8 cellular contexts compared by ENCODE assay signal in genomic region chr21:29849735-29850176, GRCh38.
DNase-seq lines count a peak whose midpoint lies in the region; ATAC-seq and TF ChIP-seq lines count a peak whose summit lies in the region.

No MANE protein-coding gene starts in this region.

- no peaks in the 10 kb centered on the region for H3K9me3 Mint-ChIP-seq in activated T-helper 17 cell treated with anti-CD3 and anti-CD28 coated beads, Interleukin-2, amount 50 U/mL, for 72 hours

- no peak overlapping the region for H2BK120ac ChIP-seq in trophoblast cell (ENCODE audit: insufficient read depth, low read length, poor library complexity)

- peaks cover 13% of the 10 kb centered on the region for H3K27me3 Mint-ChIP-seq in activated T-helper 17 cell treated with anti-CD3 and anti-CD28 coated beads, Interleukin-2, amount 50 U/mL, for 72 hours

- no peak overlapping the region for H3K27ac Mint-ChIP-seq in activated T-helper 17 cell treated with anti-CD3 and anti-CD28 coated beads, Interleukin-2, amount 50 U/mL, for 72 hours

- H3K4me2 ChIP-seq in trophoblast cell (ENCODE audit: low read length) = no peak overlapping the region

- H3K18ac ChIP-seq in trophoblast cell (ENCODE audit: low read length) = no peak overlapping the region

- H3K79me2 ChIP-seq in trophoblast cell (ENCODE audit: control insufficient read depth, insufficient read depth, low read length, poor library complexity) = no peaks in the 10 kb centered on the region

- in situ Hi-C loops in Panc1 (cut with HindIII; ENCODE audit: low pct_unique_long_range_greater_than_20kb, low sequenced_read_pairs) = no loop called here

- no peak overlapping the region for H2AFZ ChIP-seq in trophoblast cell (ENCODE audit: insufficient read depth, low read length, poor library complexity)

- CTCF ChIA-PET in Panc1 (lab: Charles Lee) = no interaction called here

- H3K4ac ChIP-seq in trophoblast cell (ENCODE audit: low read depth, low read length) = no peak overlapping the region

- H3K36me3 Mint-ChIP-seq in activated T-helper 17 cell treated with anti-CD3 and anti-CD28 coated beads, Interleukin-2, amount 50 U/mL, for 72 hours (ENCODE audit: low read depth) = no peaks in the 10 kb centered on the region

- H4K91ac ChIP-seq in trophoblast cell (ENCODE audit: low read depth, low read length) = no peak overlapping the region

- H3K27ac ChIP-seq in Panc1 (ENCODE audit: low read length) (no peak overlapping the region), trophoblast cell (ENCODE audit: low read depth, low read length) (no peak overlapping the region)

- no peak overlapping the region for H3K4me3 ChIP-seq in Panc1 (ENCODE audit: low read depth in 2 of 2, low read length in 2 of 2)
- H3K4me3 ChIP-seq in trophoblast cell (ENCODE audit: low read depth, low read length) = no peak overlapping the region

- no peak overlapping the region for H2AK5ac ChIP-seq in trophoblast cell (ENCODE audit: low read length)

- H3K79me1 ChIP-seq in trophoblast cell (ENCODE audit: low read length) = no peaks in the 10 kb centered on the region

- no peak overlapping the region for H3K4me3 Mint-ChIP-seq in activated T-helper 17 cell treated with anti-CD3 and anti-CD28 coated beads, Interleukin-2, amount 50 U/mL, for 72 hours

- H3K27me3 ChIP-seq in Panc1 (ENCODE audit: control insufficient read depth, insufficient read depth, low read length) (no peaks in the 10 kb centered on the region), trophoblast cell (ENCODE audit: insufficient read depth, low read length) (no peaks in the 10 kb centered on the region)

- no peak overlapping the region for H3K23ac ChIP-seq in trophoblast cell (ENCODE audit: low read length)

- POLR2A ChIA-PET in Panc1 (lab: Charles Lee) = no interaction called here

- no peak overlapping the region for H3K14ac ChIP-seq in trophoblast cell (ENCODE audit: low read length)

- no peak overlapping the region for H4K8ac ChIP-seq in trophoblast cell (ENCODE audit: low read depth, low read length)

- intact Hi-C loops in Panc1 (cut with micrococcal nuclease; ENCODE audit: unreplicated experiment) = loop anchor here (2.0 kb wide), 1 partner anchor 373 kb away; no protein-coding TSS in a partner anchor

- no peak overlapping the region for H3K9ac ChIP-seq in trophoblast cell (ENCODE audit: low read length)

- H3K4me1 Mint-ChIP-seq in activated T-helper 17 cell treated with anti-CD3 and anti-CD28 coated beads, Interleukin-2, amount 50 U/mL, for 72 hours = no peaks in the 10 kb centered on the region

- H2BK5ac ChIP-seq in trophoblast cell (ENCODE audit: low read depth, low read length, poor library complexity) = no peak overlapping the region

- H2BK12ac ChIP-seq in trophoblast cell (ENCODE audit: low read length) = no peak overlapping the region

- peak; percentile 40 for DNase-seq in GM10266 (ENCODE audit: extremely low spot score)
- peak; percentile 67 for DNase-seq in H4 (ENCODE audit: low spot score)
- peak; percentile 25 for DNase-seq in KG1 (lab: John Stamatoyannopoulos, UW)
- peak; percentile 30 for DNase-seq in Panc1 (ENCODE audit: low read depth, low spot score)
- peak; percentile 58 for DNase-seq in germinal center (ENCODE audit: low spot score)
- DNase-seq in trophoblast cell = peak; percentile 47 to 73
- DNase-seq in GOT3 (lab: John Stamatoyannopoulos, UW) = no peak

- no TSS peak for BruUV-seq in Panc1 (replicated peaks; lab: Mats Ljungman, UMichigan)

- H3K4me1 ChIP-seq in Panc1 (ENCODE audit: control insufficient read depth, insufficient read depth, low read length) (no peaks in the 10 kb centered on the region), trophoblast cell (ENCODE audit: control insufficient read depth in 1 of 2, insufficient read depth in 2 of 2, low read length in 2 of 2) (no peaks in the 10 kb centered on the region)

- peak; percentile 92 for ATAC-seq in Panc1
- ATAC-seq in activated T-helper 17 cell treated with anti-CD3 and anti-CD28 coated beads, Interleukin-2, amount 50 U/mL, for 72 hours (replicated peaks) = peak; percentile 84

- TF ChIP-seq CTCF in GM10266 (IDR thresholded peaks at IDR 0.05; ENCODE audit: control insufficient read depth, insufficient read depth, low read depth, missing control alignments) = peak; percentile 77
- peak; percentile 79 for TF ChIP-seq CTCF in Panc1 (IDR thresholded peaks at IDR 0.05)

- H3K36me3 ChIP-seq in Panc1 (ENCODE audit: control insufficient read depth, insufficient read depth, low read length) (no peaks in the 10 kb centered on the region), trophoblast cell (ENCODE audit: control insufficient read depth in 1 of 2, insufficient read depth in 2 of 2, low read length in 2 of 2) (no peaks in the 10 kb centered on the region)

- H3K9me3 ChIP-seq in Panc1 (ENCODE audit: control insufficient read depth, insufficient read depth, low read depth, low read length) (no peaks in the 10 kb centered on the region), trophoblast cell (ENCODE audit: insufficient read depth, low read depth, low read length) (no peaks in the 10 kb centered on the region)

- H4K12ac ChIP-seq in trophoblast cell (ENCODE audit: low read depth, low read length) = no peak overlapping the region

- WGBS in trophoblast cell (ENCODE audit: extremely low coverage, insufficient coverage, insufficient read length) = no CpG with 5 or more reads among the region's 6 CpGs
